Comparison of ENCODE assay signal across 24 cellular contexts in genomic region chr6:101912266-101912665, GRCh38.
"Had no signal": no experiment of that assay in that cellular context is flagged by ENCODE, and none has a peak within 500 bp of the region (broad histone marks: within the 10 kb centered on the region; RNA-seq: fewer than 3 reads in every experiment).

No MANE protein-coding gene starts in this region.

- H3K27ac Mint-ChIP-seq: activated CD4-positive, alpha-beta memory T cell treated with anti-CD3 and anti-CD28 coated beads, Interleukin-2, amount 10 ng/mL, durations not matched to agents 7 days and 5 days; activated CD4-positive, alpha-beta T cell treated with anti-CD3 and anti-CD28 coated beads, Interleukin-2, amount 10 ng/mL, durations not matched to agents 7 days and 5 days; activated naive CD4-positive, alpha-beta T cell treated with anti-CD3 and anti-CD28 coated beads, Interleukin-2, amount 50 U/mL, for 72 hours; activated T-helper 2 cell treated with anti-CD3 and anti-CD28 coated beads, Interferon-gamma antibody, Interleukin-2, Interleukin-4, amounts not matched to agents 10 μg/mL and 5 μg/mL and 100 μg/mL, durations not matched to agents 14 hours and 24 hours and 36 hours; mesothelial cell of epicardium; naive thymus-derived CD4-positive, alpha-beta T cell had no signal

- H3K27me3 ChIP-seq: brain microvascular endothelial cell, gastroesophageal sphincter, right atrium auricular region, spleen had no signal

- H3K4me1 Mint-ChIP-seq: activated CD4-positive, alpha-beta memory T cell treated with anti-CD3 and anti-CD28 coated beads, Interleukin-2, amount 10 ng/mL, durations not matched to agents 7 days and 5 days; activated CD4-positive, alpha-beta T cell treated with anti-CD3 and anti-CD28 coated beads, Interleukin-2, amount 10 ng/mL, durations not matched to agents 7 days and 5 days; naive thymus-derived CD4-positive, alpha-beta T cell had no signal

- DNase-seq: activated CD4-positive, alpha-beta memory T cell treated with anti-CD3 and anti-CD28 coated beads, Interleukin-2, amount 10 ng/mL, durations not matched to agents 7 days and 5 days; activated CD4-positive, alpha-beta T cell treated with anti-CD3 and anti-CD28 coated beads, Interleukin-2, amount 10 ng/mL, durations not matched to agents 7 days and 5 days; activated CD4-positive, CD25-positive, alpha-beta regulatory T cell treated with anti-CD3 and anti-CD28 coated beads, Interleukin-2, amount 50 U/mL, for 72 hours; activated CD8-positive, alpha-beta memory T cell treated with anti-CD3 and anti-CD28 coated beads, Interleukin-2, amount 50 U/mL, for 48 hours; activated T-cell treated with anti-CD3 and anti-CD28 coated beads, Interleukin-2, amount 50 U/mL, for 4 hours; aorta; brain microvascular endothelial cell; caudate nucleus; cortex of kidney; head of caudate nucleus; hippocampal formation; left cardiac atrium; left ventricle myocardium superior; naive thymus-derived CD4-positive, alpha-beta T cell; spleen; stimulated activated CD4-positive, alpha-beta T cell treated with anti-CD3 and anti-CD28 coated beads, Interleukin-4, amount 100 ng/mL, for 1 hour; stimulated activated naive CD8-positive, alpha-beta T cell treated with anti-CD3 and anti-CD28 coated beads, Interleukin-15, Interleukin-2, amounts not matched to agents 100 U/mL and 50 U/mL, for 24 hours; trophoblast cell had no signal

- H3K9me3 ChIP-seq: gastroesophageal sphincter, right atrium auricular region, spleen, thoracic aorta had no signal

- H3K36me3 ChIP-seq: brain microvascular endothelial cell, gastroesophageal sphincter, right atrium auricular region, spleen, thoracic aorta had no signal

- H3K36me3 Mint-ChIP-seq: activated naive CD4-positive, alpha-beta T cell treated with anti-CD3 and anti-CD28 coated beads, Interleukin-2, amount 50 U/mL, for 72 hours; mesothelial cell of epicardium; naive thymus-derived CD4-positive, alpha-beta T cell had no signal

- ATAC-seq: activated naive CD4-positive, alpha-beta T cell treated with anti-CD3 and anti-CD28 coated beads, Interleukin-2, amount 50 U/mL, for 72 hours; activated T-cell treated with anti-CD3 and anti-CD28 coated beads, Interleukin-2, amount 50 U/mL, for 4 hours; gastroesophageal sphincter; left cardiac atrium; left ventricle myocardium superior; naive thymus-derived CD4-positive, alpha-beta T cell; stimulated activated naive CD8-positive, alpha-beta T cell treated with anti-CD3 and anti-CD28 coated beads, Interleukin-15, Interleukin-2, amounts not matched to agents 100 U/mL and 50 U/mL, for 24 hours had no signal

- H3K27me3 Mint-ChIP-seq: activated CD4-positive, alpha-beta memory T cell treated with anti-CD3 and anti-CD28 coated beads, Interleukin-2, amount 10 ng/mL, durations not matched to agents 7 days and 5 days; activated CD4-positive, alpha-beta T cell treated with anti-CD3 and anti-CD28 coated beads, Interleukin-2, amount 10 ng/mL, durations not matched to agents 7 days and 5 days; naive thymus-derived CD4-positive, alpha-beta T cell had no signal

- H3K4me3 ChIP-seq: gastroesophageal sphincter, right atrium auricular region, spleen, thoracic aorta had no signal

- H3K4me3 Mint-ChIP-seq: activated CD4-positive, alpha-beta memory T cell treated with anti-CD3 and anti-CD28 coated beads, Interleukin-2, amount 10 ng/mL, durations not matched to agents 7 days and 5 days; activated CD4-positive, alpha-beta T cell treated with anti-CD3 and anti-CD28 coated beads, Interleukin-2, amount 10 ng/mL, durations not matched to agents 7 days and 5 days; activated T-cell treated with anti-CD3 and anti-CD28 coated beads, Interleukin-2, amount 50 U/mL, for 4 hours; mesothelial cell of epicardium; naive thymus-derived CD4-positive, alpha-beta T cell had no signal

- H3K9me3 Mint-ChIP-seq: activated CD4-positive, alpha-beta T cell treated with anti-CD3 and anti-CD28 coated beads, Interleukin-2, amount 10 ng/mL, durations not matched to agents 7 days and 5 days; activated naive CD4-positive, alpha-beta T cell treated with anti-CD3 and anti-CD28 coated beads, Interleukin-2, amount 50 U/mL, for 72 hours; activated T-cell treated with anti-CD3 and anti-CD28 coated beads, Interleukin-2, amount 50 U/mL, for 4 hours; activated T-helper 2 cell treated with anti-CD3 and anti-CD28 coated beads, Interferon-gamma antibody, Interleukin-2, Interleukin-4, amounts not matched to agents 10 μg/mL and 5 μg/mL and 100 μg/mL, durations not matched to agents 14 hours and 24 hours and 36 hours; mesothelial cell of epicardium had no signal

- H3K27ac ChIP-seq: brain microvascular endothelial cell, gastroesophageal sphincter, right atrium auricular region, spleen, thoracic aorta had no signal

- H3K4me1 ChIP-seq: gastroesophageal sphincter, right atrium auricular region, spleen had no signal
